ENCODE assay signal across 8 cellular contexts in the genomic region with DNA sequence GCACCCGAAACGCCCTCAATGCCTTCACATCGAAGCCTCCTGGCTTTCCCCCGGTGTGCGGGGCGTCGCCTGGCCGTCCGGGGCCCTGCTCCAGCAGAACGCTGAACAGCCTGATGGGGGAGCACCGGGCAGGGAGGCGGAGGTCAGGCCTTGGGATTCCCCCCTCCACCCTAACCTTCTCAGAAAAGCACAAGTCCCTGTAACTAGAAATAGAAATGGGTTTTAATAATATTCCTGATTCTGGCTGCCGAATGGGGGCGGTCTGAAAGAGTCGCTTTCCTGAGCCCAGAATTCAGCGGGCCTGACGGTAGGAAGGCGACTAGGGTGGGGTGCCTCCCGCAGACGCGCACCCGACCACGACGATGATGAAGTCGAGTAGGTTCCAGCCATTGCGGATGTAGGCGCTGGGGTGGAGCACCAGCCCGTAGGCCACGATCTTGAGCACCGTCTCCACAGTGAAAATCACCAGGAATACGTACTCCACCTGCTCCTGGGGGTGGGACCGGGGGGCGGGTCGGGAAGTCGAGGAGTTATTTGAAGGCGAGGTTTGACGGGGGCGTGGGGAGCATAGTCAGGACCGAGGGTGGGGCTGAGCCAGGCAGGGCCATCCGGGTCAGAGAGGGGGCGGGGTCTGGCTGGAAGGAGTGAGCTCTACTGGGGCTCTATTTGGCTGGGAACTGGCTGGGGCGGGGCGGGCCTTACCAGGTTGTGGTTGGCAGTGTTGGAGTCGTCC. TPM values are rescaled to one million over a fixed set of nuclear protein-coding genes. Genes with fewer than 3 reads are reported as not detected.
DNase-seq lines count a peak whose midpoint lies in the region; ATAC-seq and TF ChIP-seq lines count a peak whose summit lies in the region.

No MANE protein-coding gene starts in this region.

- DNase-seq in T-helper 9 cell (peak; percentile 31), breast epithelium (ENCODE audit: low spot score in 2 of 2) (peak; percentile 57 to 79), left lung (peak; percentile 87 to 93), NCI-H446 treated with DMSO at 0.1 percent for 48 hours (lab: John Stamatoyannopoulos, UW) (no peak), NCI-H1048 (lab: John Stamatoyannopoulos, UW) (no peak)
- peak; percentile 26 to 68 (median 44) for DNase-seq in stimulated activated CD4-positive, alpha-beta T cell treated with anti-CD3 and anti-CD28 coated beads, TNF-alpha, amount 100 ng/mL, for 48 hours (ENCODE audit: low read depth in 3 of 3)

- no peak for TF ChIP-seq POLR2A in breast epithelium (IDR thresholded peaks at IDR 0.05)

- H3K4me3 ChIP-seq in breast epithelium, result peak overlapping the region; percentile 22 to 60 (median 39)
- peak overlapping the region; percentile 9 to 39 for H3K4me3 ChIP-seq in left lung

- H3K9me3 ChIP-seq in breast epithelium, result no peaks in the 10 kb centered on the region
- no peaks in the 10 kb centered on the region for H3K9me3 ChIP-seq in left lung

- H3K4me1 ChIP-seq in breast epithelium (no peaks in the 10 kb centered on the region), left lung (no peaks in the 10 kb centered on the region)

- H3K27me3 ChIP-seq in breast epithelium, result peaks cover 0 to 22% of the 10 kb centered on the region in 2 donors
- H3K27me3 ChIP-seq in left lung, result no peaks in the 10 kb centered on the region

- peak in 1 of 3 donors; percentile 33 for TF ChIP-seq CTCF in breast epithelium (IDR thresholded peaks at IDR 0.05)
- TF ChIP-seq CTCF in left lung (IDR thresholded peaks at IDR 0.05), result no peak

- intact Hi-C loops in breast epithelium (cut with DNase I; ENCODE audit: low total_unique reads), result no loop called here
- intact Hi-C loops in left lung (cut with DNase I), result no loop called here

- H3K36me3 ChIP-seq in breast epithelium (no peaks in the 10 kb centered on the region), left lung (no peaks in the 10 kb centered on the region)

- peak overlapping the region; percentile 2 to 54 for H3K27ac ChIP-seq in breast epithelium
- H3K27ac ChIP-seq in left lung, result peak overlapping the region; percentile 36 to 72

- ATAC-seq in GM18909 (IDR thresholded peaks at IDR 0.05; ENCODE audit: poor library complexity, unreplicated experiment), result peak; percentile 55
- ATAC-seq in HG03175 (IDR thresholded peaks at IDR 0.05; ENCODE audit: unreplicated experiment), result peak; percentile 60
- ATAC-seq in left lung, result peak; percentile 84

RNA-seq across cellular contexts. Expression of gene CACNA1F, which starts 2.5 kb away (rescaled TPM):
- 1 to 10 TPM in 1 of 3 donors, under 1 TPM in 2; 0.48 to 1.8 (median 0.66) TPM for total RNA-seq in breast epithelium
- under 1 TPM; 0.21 to 0.73 TPM for total RNA-seq in left lung

RNA-seq across cellular contexts. Expression of gene CCDC22, which starts 4.6 kb away (rescaled TPM):
- total RNA-seq in breast epithelium (10 to 100 TPM; 12.8 to 14.5 (median 13.1) TPM), left lung (10 to 100 TPM; 14.4 to 16.8 TPM)

RNA-seq across cellular contexts. Expression of gene SYP, which starts 30.7 kb away (rescaled TPM):
- 1 to 10 TPM; 1.0 to 2.7 (median 1.3) TPM for total RNA-seq in breast epithelium
- total RNA-seq in left lung, result 1 to 10 TPM; 2.1 to 3.0 TPM

RNA-seq across cellular contexts. Expression of gene FOXP3, which starts 33.8 kb away (rescaled TPM):
- under 1 TPM in 1 of 3 donors, not detected in 2; 0.16 TPM for total RNA-seq in breast epithelium
- under 1 TPM; 0.29 to 0.45 TPM for total RNA-seq in left lung

RNA-seq across cellular contexts. Expression of gene PPP1R3F, which starts 38.9 kb away (rescaled TPM):
- total RNA-seq in breast epithelium, result 1 to 10 TPM; 5.9 to 7.9 (median 7.2) TPM
- 1 to 10 TPM; 4.5 to 5.0 TPM for total RNA-seq in left lung

Comparison
In these comparisons a context has a peak if more than half of its experiments do, and no peak if none do; other contexts are left out.
1. DNase-seq: peak in T-helper 9 cell (single experiment), breast epithelium (2 of 2), left lung (2 of 2) and stimulated activated CD4-positive, alpha-beta T cell treated with anti-CD3 and anti-CD28 coated beads, TNF-alpha, amount 100 ng/mL, for 48 hours (3 of 3); none in NCI-H446 treated with DMSO at 0.1 percent for 48 hours (single experiment) and NCI-H1048 (single experiment).
2. Peak in every context shown above with its lines, with median percentiles within 50 percentile points of each other: ATAC-seq.